In the genomic region with DNA sequence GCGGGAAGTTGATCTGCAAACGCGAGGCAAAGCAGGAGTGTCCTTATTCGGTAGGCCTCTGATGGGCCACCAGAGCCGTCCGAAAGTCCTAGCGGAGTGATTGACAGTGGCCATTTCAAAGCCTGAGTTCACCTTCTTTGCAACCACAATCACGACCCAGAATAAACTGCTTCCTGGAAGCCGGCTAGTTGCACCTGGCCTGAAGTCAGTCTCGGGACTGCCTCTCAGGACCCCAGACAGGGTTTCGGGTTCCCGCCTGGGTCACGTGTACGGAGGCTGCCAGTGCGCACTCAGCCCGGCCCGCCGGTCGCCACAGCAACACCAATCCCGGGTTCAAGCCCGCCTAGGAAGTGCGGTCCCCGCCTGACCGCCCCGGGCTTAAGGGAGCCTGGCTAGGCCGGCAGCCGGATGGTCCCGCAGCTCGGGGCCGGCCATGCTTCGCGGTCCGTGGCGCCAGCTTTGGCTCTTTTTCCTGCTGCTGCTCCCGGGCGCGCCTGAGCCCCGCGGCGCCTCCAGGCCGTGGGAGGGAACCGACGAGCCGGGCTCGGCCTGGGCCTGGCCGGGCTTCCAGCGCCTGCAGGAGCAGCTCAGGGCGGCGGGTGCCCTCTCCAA, we compare ENCODE assay signal across 8 cellular contexts. TPM values are rescaled to one million over a fixed set of nuclear protein-coding genes. Genes with fewer than 3 reads are reported as not detected.
A peak's percentile ranks its signal among the peaks of the same experiment; 100 is the strongest.
DNase-seq lines count a peak whose midpoint lies in the region; ATAC-seq, FAIRE-seq and TF ChIP-seq lines count a peak whose summit lies in the region.

A gene with protein sequence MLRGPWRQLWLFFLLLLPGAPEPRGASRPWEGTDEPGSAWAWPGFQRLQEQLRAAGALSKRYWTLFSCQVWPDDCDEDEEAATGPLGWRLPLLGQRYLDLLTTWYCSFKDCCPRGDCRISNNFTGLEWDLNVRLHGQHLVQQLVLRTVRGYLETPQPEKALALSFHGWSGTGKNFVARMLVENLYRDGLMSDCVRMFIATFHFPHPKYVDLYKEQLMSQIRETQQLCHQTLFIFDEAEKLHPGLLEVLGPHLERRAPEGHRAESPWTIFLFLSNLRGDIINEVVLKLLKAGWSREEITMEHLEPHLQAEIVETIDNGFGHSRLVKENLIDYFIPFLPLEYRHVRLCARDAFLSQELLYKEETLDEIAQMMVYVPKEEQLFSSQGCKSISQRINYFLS (plus strand): TSS at position 375 of the 612 bp plus-strand sequence. CDS start 59 bp downstream, at position 434.

- H3K79me2 ChIP-seq in OCI-LY7 (ENCODE audit: insufficient read depth, low read depth, low read length) = peaks cover 35% of the 10 kb centered on the region

- peak within 1 kb of the TSS; percentile 99 for H3K4me2 ChIP-seq in OCI-LY7 (ENCODE audit: low read length)

- no peak for FAIRE-seq in D721Med (lab: Jason Lieb, UNC)

- no peaks in the 10 kb centered on the region for H3K9me2 ChIP-seq in OCI-LY7 (ENCODE audit: insufficient read depth, low read length)

- H3K9ac ChIP-seq in HUES6 (ENCODE audit: low read length) = peak within 1 kb of the TSS; percentile 87
- H3K9ac ChIP-seq in mucosa of rectum (ENCODE audit: low read depth in 1 of 2, low read length in 2 of 2) = peak within 1 kb of the TSS; percentile 85 to 90

- CTCF ChIA-PET in OCI-LY7 (lab: Charles Lee; ENCODE audit: unreplicated experiment) = interaction anchor here (0.7 kb wide), 1 partner anchor 21 kb away, joined by 3 read pairs; no protein-coding TSS in a partner anchor

- H3K9me3 ChIP-seq in HUES6 (ENCODE audit: control insufficient read depth, insufficient read depth, low read depth, low read length) (no peaks in the 10 kb centered on the region), OCI-LY7 (ENCODE audit: low read length) (no peaks in the 10 kb centered on the region), esophagus (ENCODE audit: control insufficient read depth in 2 of 2, insufficient read depth in 1 of 2, low read depth in 1 of 2, low read length in 1 of 2) (no peaks in the 10 kb centered on the region), mucosa of rectum (ENCODE audit: control insufficient read depth in 2 of 2, low read length in 2 of 2) (no peaks in the 10 kb centered on the region)

- no peak for TF ChIP-seq CTCF in D721Med (IDR thresholded peaks at IDR 0.05; ENCODE audit: insufficient read depth, missing control alignments)
- no peak for TF ChIP-seq CTCF in OCI-LY7 (conservative IDR thresholded peaks at IDR 0.05; ENCODE audit: low read length)

- intact Hi-C loops in OCI-LY7 (cut with micrococcal nuclease; ENCODE audit: unreplicated experiment) = loop anchor here (1.0 to 5.0 kb wide), 6 partner anchors 43 to 540 kb away; a partner anchor contains a TSS

- H4K20me1 ChIP-seq in OCI-LY7 (ENCODE audit: insufficient read depth, low read length) = no peaks in the 10 kb centered on the region

- H3K4me1 ChIP-seq in HUES6 (ENCODE audit: control insufficient read depth, insufficient read depth, low read length) = peaks cover 21% of the 10 kb centered on the region
- peaks cover 37% of the 10 kb centered on the region for H3K4me1 ChIP-seq in OCI-LY7 (ENCODE audit: insufficient read depth, low read length, poor library complexity, severe bottlenecking)
- peaks cover 0 to 3% of the 10 kb centered on the region in 2 donors for H3K4me1 ChIP-seq in esophagus (ENCODE audit: control insufficient read depth in 2 of 2, insufficient read depth in 2 of 2, low read length in 1 of 2)
- H3K4me1 ChIP-seq in mucosa of rectum (ENCODE audit: control insufficient read depth in 2 of 2, insufficient read depth in 2 of 2, low read length in 2 of 2) = peaks cover 16 to 23% of the 10 kb centered on the region in 2 donors

- H3K27me3 ChIP-seq in HUES6 (ENCODE audit: control insufficient read depth, insufficient read depth, low read length) (no peaks in the 10 kb centered on the region), esophagus (ENCODE audit: control insufficient read depth in 1 of 2, insufficient read depth in 2 of 2, low read length in 2 of 2) (no peaks in the 10 kb centered on the region), mucosa of rectum (ENCODE audit: control insufficient read depth in 2 of 2, insufficient read depth in 2 of 2, low read length in 2 of 2) (no peaks in the 10 kb centered on the region)

- no TSS peak for BruUV-seq in OCI-LY7 (replicated peaks; lab: Mats Ljungman, UMichigan)

- H3K27ac ChIP-seq in HUES6 (ENCODE audit: low read depth, low read length) = peak within 1 kb of the TSS; percentile 66; the same call in 1 of the 2 replicates
- H3K27ac ChIP-seq in OCI-LY7 (ENCODE audit: low read depth, low read length, poor library complexity, severe bottlenecking) = peak within 1 kb of the TSS; percentile 91
- H3K27ac ChIP-seq in esophagus (ENCODE audit: low read depth in 2 of 2, low read length in 1 of 2) = peak within 1 kb of the TSS; percentile 84 to 93
- peak within 1 kb of the TSS; percentile 77 to 91 for H3K27ac ChIP-seq in mucosa of rectum (ENCODE audit: low read depth in 2 of 2, low read length in 2 of 2)

- H2AFZ ChIP-seq in OCI-LY7 (ENCODE audit: low read length) = peak within 1 kb of the TSS; percentile 72

- H3K36me3 ChIP-seq in HUES6 (ENCODE audit: control insufficient read depth, insufficient read depth, low read length) (peaks cover 7% of the 10 kb centered on the region; the same call in 1 of the 2 replicates), OCI-LY7 (ENCODE audit: insufficient read depth, low read length) (peaks cover 29% of the 10 kb centered on the region), esophagus (ENCODE audit: control insufficient read depth in 2 of 2, insufficient read depth in 2 of 2, low read length in 1 of 2) (peaks cover 0 to 10% of the 10 kb centered on the region in 2 donors), mucosa of rectum (ENCODE audit: control insufficient read depth in 2 of 2, insufficient read depth in 2 of 2, low read length in 2 of 2) (peaks cover 6 to 13% of the 10 kb centered on the region in 2 donors)

- H3K4me3 ChIP-seq in HUES6 (ENCODE audit: low read depth, low read length) (peak within 1 kb of the TSS; percentile 88), OCI-LY7 (ENCODE audit: low read depth, low read length, poor library complexity, severe bottlenecking) (peak within 1 kb of the TSS; percentile 90), esophagus (ENCODE audit: low read depth in 1 of 2, low read length in 2 of 2) (peak within 1 kb of the TSS; percentile 68 to 96), mucosa of rectum (ENCODE audit: low read length in 2 of 2) (peak within 1 kb of the TSS; percentile 77 to 89)

- POLR2A ChIA-PET in OCI-LY7 (lab: Charles Lee) = interaction anchor here (0.5 to 5.4 kb wide), 8 partner anchors 13 to 517 kb away, joined by 3 to 27 read pairs (median 4); a partner anchor contains a TSS

- DNase-seq in D721Med (ENCODE audit: insufficient read length, low spot score) = peak; percentile 94
- peak; percentile 96 for DNase-seq in OCI-LY7 (ENCODE audit: low spot score)
- DNase-seq in activated T-cell treated with anti-CD3 and anti-CD28 coated beads, Interleukin-2, amount 50 U/mL, for 1 hour = peak; percentile 78
- DNase-seq in stimulated activated CD8-positive, alpha-beta memory T cell treated with anti-CD3 and anti-CD28 coated beads, Interleukin-4, amount 100 ng/mL, for 48 hours = peak; percentile 88

- peak; percentile 81 for ATAC-seq in GM21447 (IDR thresholded peaks at IDR 0.05; ENCODE audit: unreplicated experiment)

- 0% methylated on average over 44 to 49 of the region's 49 CpGs for WGBS in esophagus, 2 donors

RNA-seq across cellular contexts. Expression of the gene that starts here (rescaled TPM):
- 32.9 and 49.0 TPM in 2 replicates for total RNA-seq in OCI-LY7 (2014; rRNA removed; shearing (Covaris generic))
- 66.7 and 67.4 TPM in 2 replicates for total RNA-seq in OCI-LY7 (2022)
- 10 to 100 TPM in 1 of 2 donors, 1 to 10 TPM in 1; 7.7 to 16.9 TPM for polyA plus RNA-seq in esophagus

Comparison
In these comparisons a context has a peak if more than half of its experiments do, and no peak if none do; other contexts are left out.
1. Peak in every context shown above with its lines: DNase-seq, ATAC-seq, H3K4me3 ChIP-seq and H3K27ac ChIP-seq.